ENCODE assay signal across 10 cellular contexts in genomic region chr11:88555018-88555828, GRCh38.
DNase-seq lines count a peak whose midpoint lies in the region; ATAC-seq and TF ChIP-seq lines count a peak whose summit lies in the region.
"Had no signal": no experiment of that assay in that cellular context is flagged by ENCODE, and none has a peak within 500 bp of the region (broad histone marks: within the 10 kb centered on the region; RNA-seq: fewer than 3 reads in every experiment).

No MANE protein-coding gene starts in this region.

- H2AK5ac ChIP-seq in mesenchymal stem cell (ENCODE audit: low read length, severe bottlenecking): no peak overlapping the region

- H2BK5ac ChIP-seq in mesenchymal stem cell (ENCODE audit: low read depth, low read length, poor library complexity, severe bottlenecking): no peak overlapping the region

- peaks cover 11% of the 10 kb centered on the region for H3K4me1 Mint-ChIP-seq in endothelial cell (ENCODE audit: unreplicated experiment)

- no peak overlapping the region for H3K4me3 Mint-ChIP-seq in endothelial cell (ENCODE audit: unreplicated experiment)

- TF ChIP-seq CTCF in AG09309 (IDR thresholded peaks at IDR 0.05; ENCODE audit: control insufficient read depth, insufficient read depth, low read depth, low read length, missing control alignments) (no peak), choroid plexus epithelial cell (conservative IDR thresholded peaks at IDR 0.05; ENCODE audit: low read depth, low read length) (no peak), endothelial cell (IDR thresholded peaks at IDR 0.05; ENCODE audit: unreplicated experiment) (no peak)

- no peak overlapping the region for H4K8ac ChIP-seq in mesenchymal stem cell (ENCODE audit: low read length)

- no peak for ATAC-seq in HG03571 (IDR thresholded peaks at IDR 0.05; ENCODE audit: unreplicated experiment)

- H3K27me3 ChIP-seq in mesenchymal stem cell (ENCODE audit: control insufficient read depth in 1 of 2, insufficient read depth in 1 of 2, low read length in 2 of 2): no peaks in the 10 kb centered on the region

- no peaks in the 10 kb centered on the region for H3K9me3 ChIP-seq in mesenchymal stem cell (ENCODE audit: control insufficient read depth, low read length)

- no peak overlapping the region for H3K23ac ChIP-seq in mesenchymal stem cell (ENCODE audit: low read length in 2 of 2)

- H3K14ac ChIP-seq in mesenchymal stem cell (ENCODE audit: low read length in 2 of 2): no peak overlapping the region

- no peaks in the 10 kb centered on the region for H3K27me3 Mint-ChIP-seq in endothelial cell (ENCODE audit: unreplicated experiment)

- DNase-seq in AG09309 (ENCODE audit: low read depth): peak; percentile 100
- peak; percentile 100 for DNase-seq in M059J (ENCODE audit: low read depth)
- DNase-seq in choroid plexus epithelial cell (ENCODE audit: low read depth): peak; percentile 89
- peak; percentile 98 for DNase-seq in mesenchymal stem cell
- no peak for DNase-seq in activated gamma-delta T cell (lab: John Stamatoyannopoulos, UW)
- DNase-seq in endothelial cell (ENCODE audit: low spot score): no peak
- DNase-seq in NCI-H146 (lab: John Stamatoyannopoulos, UW): no peak
- DNase-seq: NCI-H1694, T-helper 1 cell had no signal

- H2BK120ac ChIP-seq in mesenchymal stem cell (ENCODE audit: low read depth, low read length): no peak overlapping the region

- H3K27ac ChIP-seq in mesenchymal stem cell (ENCODE audit: low read length, poor library complexity, severe bottlenecking): peak overlapping the region; percentile 88

- no peaks in the 10 kb centered on the region for H3K36me3 Mint-ChIP-seq in endothelial cell (ENCODE audit: low read depth, unreplicated experiment)

- no peaks in the 10 kb centered on the region for H3K79me1 ChIP-seq in mesenchymal stem cell (replicated peaks; ENCODE audit: low read length, poor library complexity, severe bottlenecking)

- H3K9me3 Mint-ChIP-seq in endothelial cell (ENCODE audit: unreplicated experiment): no peaks in the 10 kb centered on the region

- peak overlapping the region in 1 of 2 experiments; percentile 14 for H3K18ac ChIP-seq in mesenchymal stem cell (ENCODE audit: low read depth in 1 of 2, low read length in 2 of 2)

- H2AFZ ChIP-seq in mesenchymal stem cell (ENCODE audit: low read depth, low read length): no peak overlapping the region

- no peaks in the 10 kb centered on the region for H3K36me3 ChIP-seq in mesenchymal stem cell (ENCODE audit: control insufficient read depth in 1 of 2, insufficient read depth in 2 of 2, low read depth in 1 of 2, low read length in 2 of 2)

- 19% methylated on average over 6 of the region's 7 CpGs for WGBS in mesenchymal stem cell

- H4K91ac ChIP-seq in mesenchymal stem cell (ENCODE audit: low read length): no peak overlapping the region

- no peak overlapping the region for H2BK12ac ChIP-seq in mesenchymal stem cell (ENCODE audit: low read length in 2 of 2)

- H3K4me2 ChIP-seq in mesenchymal stem cell (ENCODE audit: low read length, poor library complexity, severe bottlenecking): peak overlapping the region; percentile 12

- H3K9ac ChIP-seq in mesenchymal stem cell (ENCODE audit: low read length): peak overlapping the region; percentile 81

- H3K4me3 ChIP-seq in AG09309 (ENCODE audit: control insufficient read depth, low read depth, low read length) (no peak overlapping the region), choroid plexus epithelial cell (ENCODE audit: low read depth, low read length) (no peak overlapping the region), mesenchymal stem cell (ENCODE audit: insufficient read depth in 1 of 2, low read depth in 1 of 2, low read length in 2 of 2) (peak overlapping the region in 1 of 2 experiments; percentile 16)

- H3K27ac Mint-ChIP-seq in endothelial cell (ENCODE audit: unreplicated experiment): no peak overlapping the region

- H3K4ac ChIP-seq in mesenchymal stem cell (ENCODE audit: low read depth in 1 of 2, low read length in 2 of 2): no peak overlapping the region

- no peak overlapping the region for H2BK15ac ChIP-seq in mesenchymal stem cell (ENCODE audit: low read depth, poor library complexity, severe bottlenecking)

- H3K4me1 ChIP-seq in mesenchymal stem cell (ENCODE audit: control insufficient read depth, insufficient read depth, low read depth, low read length): peaks cover 2% of the 10 kb centered on the region

Comparison
In these comparisons a context has a peak if more than half of its experiments do, and no peak if none do; other contexts are left out.
1. DNase-seq: peak in AG09309 (single experiment), M059J (single experiment), choroid plexus epithelial cell (single experiment) and mesenchymal stem cell (single experiment); none in activated gamma-delta T cell (single experiment), endothelial cell (single experiment) and NCI-H146 (single experiment).